Comparison of ENCODE assay signal across 16 cellular contexts in genomic region chr1:235781807-235782206, GRCh38.
"Had no signal": no experiment of that assay in that cellular context is flagged by ENCODE, and none has a peak within 500 bp of the region (broad histone marks: within the 10 kb centered on the region; RNA-seq: fewer than 3 reads in every experiment).

No MANE protein-coding gene starts in this region.

- H3K9me3 ChIP-seq: left lung, testis had no signal

- H3K4me1 ChIP-seq: left lung, testis had no signal

- H3K27ac ChIP-seq: left lung, testis had no signal

- H3K4me3 ChIP-seq: left lung, testis had no signal

- DNase-seq: activated CD4-positive, alpha-beta memory T cell treated with anti-CD3 and anti-CD28 coated beads for 36 hours; activated CD4-positive, alpha-beta T cell treated with anti-CD3 and anti-CD28 coated beads for 36 hours; activated gamma-delta T cell treated with Interleukin-2 at 50 U/mL for 16 hours; activated naive CD8-positive, alpha-beta T cell treated with anti-CD3 and anti-CD28 coated beads for 36 hours; activated T-cell treated with anti-CD3 and anti-CD28 coated beads for 4 hours; central memory CD4-positive, alpha-beta T cell; foreskin melanocyte; glutamatergic neuron; hippocampal formation; islet precursor cell; left lung; midbrain; nucleus accumbens; retina; stimulated activated CD4-positive, alpha-beta T cell treated with anti-CD3 and anti-CD28 coated beads, Interleukin-2, amount 100 ng/mL, for 24 hours; testis had no signal

- H3K27me3 ChIP-seq: left lung, testis had no signal
